Comparison of ENCODE assay signal across 8 cellular contexts in genomic region chr1:21255284-21255942, GRCh38. TPM values are rescaled to one million over a fixed set of nuclear protein-coding genes. Genes with fewer than 3 reads are reported as not detected.
DNase-seq lines count a peak whose midpoint lies in the region; TF ChIP-seq lines count a peak whose summit lies in the region.

No MANE protein-coding gene starts in this region.

- peaks cover 1% of the 10 kb centered on the region; the same call in 1 of the 2 replicates for H3K36me3 ChIP-seq in H7 (replicated peaks; ENCODE audit: control insufficient read depth, insufficient read depth, low read length)
- H3K36me3 ChIP-seq in breast epithelium: peaks cover 5% of the 10 kb centered on the region

- no peak for TF ChIP-seq POLR2A in breast epithelium (IDR thresholded peaks at IDR 0.05)

- no peaks in the 10 kb centered on the region for H3K9me3 ChIP-seq in breast epithelium

- TF ChIP-seq CTCF in WI38 (IDR thresholded peaks at IDR 0.05; ENCODE audit: low read depth, low read length): peak; percentile 75
- TF ChIP-seq CTCF in breast epithelium (IDR thresholded peaks at IDR 0.05): peak; percentile 74 to 87 (median 85)

- peaks cover 0 to 1% of the 10 kb centered on the region in 2 donors for H3K4me1 ChIP-seq in breast epithelium

- H3K27ac ChIP-seq in breast epithelium: peak overlapping the region; percentile 40 to 64

- H3K27me3 ChIP-seq in H7 (ENCODE audit: control insufficient read depth, insufficient read depth, low read length): no peaks in the 10 kb centered on the region
- no peaks in the 10 kb centered on the region for H3K27me3 ChIP-seq in breast epithelium

- no peak overlapping the region for H3K4me3 ChIP-seq in H7 (ENCODE audit: insufficient read depth, low read depth, low read length)
- H3K4me3 ChIP-seq in WI38 (ENCODE audit: low read depth, low read length): no peak overlapping the region
- no peak overlapping the region for H3K4me3 ChIP-seq in breast epithelium

- intact Hi-C loops in breast epithelium (cut with DNase I; ENCODE audit: low total_unique reads): no loop called here

- in situ Hi-C loops in ACHN (cut with HindIII; ENCODE audit: low pct_ligation_motif_present, low pct_unique_long_range_greater_than_20kb, low sequenced_read_pairs): no loop called here

- DNase-seq in ACHN (peak; percentile 85), H7 (peak; percentile 92), NCI-H345 (lab: John Stamatoyannopoulos, UW) (peak; percentile 84), breast epithelium (ENCODE audit: low spot score in 2 of 2) (peak; percentile 85 to 93), iris pigment epithelial cell (ENCODE audit: low read depth) (peak; percentile 75), cortex of kidney (lab: John Stamatoyannopoulos, UW) (no peak)
- peak; percentile 63 to 77 for DNase-seq in stimulated activated CD4-positive, alpha-beta T cell treated with anti-CD3 and anti-CD28 coated beads, Interleukin-1b, Interleukin-23, amount 100 ng/mL, for 1 hour (ENCODE audit: low read depth in 2 of 2)

RNA-seq across cellular contexts. Expression of gene ECE1, which starts 34.9 kb away (rescaled TPM):
- total RNA-seq in H7 (2014; rRNA removed; shearing (Covaris generic)): 46.4 and 53.8 TPM in 2 replicates
- total RNA-seq in breast epithelium: 100 to 1,000 TPM in 2 of 3 donors, 10 to 100 TPM in 1; 62.6 to 121 (median 112) TPM
